Comparison of ENCODE assay signal across 6 cellular contexts in genomic region chr10:97633921-97634320, GRCh38. TPM values are rescaled to one million over a fixed set of nuclear protein-coding genes. Genes with fewer than 3 reads are reported as not detected.
DNase-seq lines count a peak whose midpoint lies in the region; ATAC-seq lines count a peak whose summit lies in the region.

No MANE protein-coding gene starts in this region.

- peaks cover 11 to 14% of the 10 kb centered on the region in 2 donors for H3K4me1 Mint-ChIP-seq in effector memory CD8-positive, alpha-beta T cell (ENCODE audit: low read depth in 2 of 2)

- peak overlapping the region; percentile 97 for H3K4me2 ChIP-seq in skeletal muscle satellite cell (ENCODE audit: low read length)

- H3K36me3 Mint-ChIP-seq in effector memory CD8-positive, alpha-beta T cell (ENCODE audit: insufficient read depth): peaks cover 15% of the 10 kb centered on the region

- peak overlapping the region; percentile 79 for H3K9ac ChIP-seq in skeletal muscle satellite cell (ENCODE audit: low read depth, low read length)

- no peaks in the 10 kb centered on the region for H3K27me3 ChIP-seq in skeletal muscle satellite cell (ENCODE audit: control insufficient read depth, insufficient read depth, low read length)

- peak; percentile 56 for DNase-seq in ACHN
- peak; percentile 45 for DNase-seq in NCI-H460 (ENCODE audit: extremely low read depth, low read depth)
- DNase-seq in effector memory CD8-positive, alpha-beta T cell: no peak

- peak overlapping the region; percentile 95 to 99 for H3K4me3 Mint-ChIP-seq in effector memory CD8-positive, alpha-beta T cell

- H3K36me3 ChIP-seq in skeletal muscle satellite cell (ENCODE audit: insufficient read depth, low read length): no peaks in the 10 kb centered on the region

- H3K4me1 ChIP-seq in skeletal muscle satellite cell (ENCODE audit: control insufficient read depth, insufficient read depth, low read length): peaks cover 10% of the 10 kb centered on the region

- peak overlapping the region; percentile 92 for H3K4me3 ChIP-seq in skeletal muscle satellite cell (ENCODE audit: low read length)

- H3K27me3 Mint-ChIP-seq in effector memory CD8-positive, alpha-beta T cell: no peaks in the 10 kb centered on the region

- H3K9me3 ChIP-seq in skeletal muscle satellite cell (replicated peaks; ENCODE audit: low read length): no peaks in the 10 kb centered on the region

- in situ Hi-C loops in ACHN (cut with HindIII; ENCODE audit: low pct_ligation_motif_present, low pct_unique_long_range_greater_than_20kb, low sequenced_read_pairs): no loop called here

- peak overlapping the region in 1 of 2 donors; percentile 88 for H3K27ac Mint-ChIP-seq in effector memory CD8-positive, alpha-beta T cell

- no peaks in the 10 kb centered on the region for H3K9me3 Mint-ChIP-seq in effector memory CD8-positive, alpha-beta T cell

- ATAC-seq in effector memory CD8-positive, alpha-beta T cell (replicated peaks): no peak
- ATAC-seq in HG03175 (IDR thresholded peaks at IDR 0.05; ENCODE audit: unreplicated experiment) (no peak), HG03139 (IDR thresholded peaks at IDR 0.05; ENCODE audit: unreplicated experiment) (no peak)

RNA-seq across cellular contexts. Expression of gene MORN4, which starts 0.6 kb away (rescaled TPM):
- total RNA-seq in NCI-H460 (2014; rRNA removed; shearing (Covaris generic)): 13.3 and 19.5 TPM in 2 replicates
- 7.3 and 10.7 TPM in 2 replicates for polyA plus RNA-seq in NCI-H460 (2014; cell fraction: nucleus; rRNA removed)
- total RNA-seq in skeletal muscle satellite cell (2012; rRNA removed): 3.0 and 3.9 TPM in 2 replicates

RNA-seq across cellular contexts. Expression of gene PI4K2A, which starts 6.5 kb away (rescaled TPM):
- 13.4 and 13.7 TPM in 2 replicates for total RNA-seq in NCI-H460 (2014; rRNA removed; shearing (Covaris generic))
- 9.9 and 11.6 TPM in 2 replicates for polyA plus RNA-seq in NCI-H460 (2014; cell fraction: nucleus; rRNA removed)
- total RNA-seq in skeletal muscle satellite cell (2012; rRNA removed): 15.5 TPM in 2 replicates

RNA-seq across cellular contexts. Expression of gene C10orf62, which starts 44.4 kb away (rescaled TPM):
- 0.12 TPM in 1 of 2 replicates, not detected in the other for total RNA-seq in NCI-H460 (2014; rRNA removed; shearing (Covaris generic))
- polyA plus RNA-seq in NCI-H460 (2014; cell fraction: nucleus; rRNA removed): 2.8 TPM in 1 of 2 replicates, not detected in the other
- total RNA-seq in skeletal muscle satellite cell (2012; rRNA removed): 0.22 and 0.76 TPM in 2 replicates

RNA-seq across cellular contexts. Expression of gene HOGA1, which starts 49.7 kb away (rescaled TPM):
- total RNA-seq in NCI-H460 (2014; rRNA removed; shearing (Covaris generic)): 1.4 TPM in 2 replicates
- polyA plus RNA-seq in NCI-H460 (2014; cell fraction: nucleus; rRNA removed): 3.8 and 5.7 TPM in 2 replicates
- 1.0 and 1.5 TPM in 2 replicates for total RNA-seq in skeletal muscle satellite cell (2012; rRNA removed)

RNA-seq across cellular contexts. Expression of gene AVPI1, which starts 53.1 kb away (rescaled TPM):
- 147 and 192 TPM in 2 replicates for total RNA-seq in NCI-H460 (2014; rRNA removed; shearing (Covaris generic))
- 75.6 and 85.9 TPM in 2 replicates for polyA plus RNA-seq in NCI-H460 (2014; cell fraction: nucleus; rRNA removed)
- 19.0 and 19.9 TPM in 2 replicates for total RNA-seq in skeletal muscle satellite cell (2012; rRNA removed)

Comparison
In these comparisons a context has a peak if more than half of its experiments do, and no peak if none do; other contexts are left out.
1. DNase-seq: peak in ACHN (single experiment) and NCI-H460 (single experiment); none in effector memory CD8-positive, alpha-beta T cell (0 of 3).